ENCODE assay signal across 30 cellular contexts in genomic region chr18:6031004-6031403, GRCh38.
DNase-seq lines count a peak whose midpoint lies in the region; ATAC-seq, FAIRE-seq and TF ChIP-seq lines count a peak whose summit lies in the region.
"Had no signal": no experiment of that assay in that cellular context is flagged by ENCODE, and none has a peak within 500 bp of the region (broad histone marks: within the 10 kb centered on the region; RNA-seq: fewer than 3 reads in every experiment).

No MANE protein-coding gene starts in this region.

- H3K4me1 ChIP-seq in right lobe of liver = peaks cover 0 to 12% (median 0%) of the 10 kb centered on the region in 4 donors
- peaks cover 18% of the 10 kb centered on the region; the same call in 1 of the 2 replicates for H3K4me1 ChIP-seq in HepG2 (ENCODE audit: insufficient read depth, low read length)
- no peaks in the 10 kb centered on the region for H3K4me1 ChIP-seq in fibroblast of lung (ENCODE audit: control insufficient read depth, extremely low read depth, insufficient read depth, low read length)
- H3K4me1 ChIP-seq: BLaER1, Caco-2 had no signal

- CTCF ChIA-PET in HepG2 (lab: Yijun Ruan, JAX; ENCODE audit: low intra/inter-chr PET ratio, low total read pairs) = no interaction called here

- TF ChIP-seq CTCF in right lobe of liver (IDR thresholded peaks at IDR 0.05) (no peak), HepG2 (CRISPR knock-in tag; IDR thresholded peaks at IDR 0.05) (no peak), fibroblast of lung (conservative IDR thresholded peaks at IDR 0.05 in 1 of 2, IDR thresholded peaks at IDR 0.05 in 1 of 2; ENCODE audit: low read depth in 1 of 2, low read length in 2 of 2) (no peak), nephron progenitor cell (IDR thresholded peaks at IDR 0.05) (no peak)

- H3K4me3 ChIP-seq in right lobe of liver (no peak overlapping the region), HepG2 (replicated peaks in 1 of 3; ENCODE audit: insufficient read depth in 1 of 3, low read depth in 2 of 3, low read length in 3 of 3) (no peak overlapping the region), fibroblast of lung (replicated peaks in 1 of 4; ENCODE audit: control extremely low read depth in 1 of 4, insufficient read depth in 1 of 4, low read depth in 3 of 4, low read length in 4 of 4) (peak overlapping the region in 1 of 4 experiments; percentile 20)
- H3K4me3 ChIP-seq: BLaER1, PC-9 had no signal

- ATAC-seq in right lobe of liver (peak in 3 of 4 donors; percentile 25 to 56 (median 42)), HepG2 (no peak), HG02884 (IDR thresholded peaks at IDR 0.05; ENCODE audit: unreplicated experiment) (no peak), HG03378 (IDR thresholded peaks at IDR 0.05; ENCODE audit: unreplicated experiment) (no peak), HG02678 (IDR thresholded peaks at IDR 0.05; ENCODE audit: unreplicated experiment) (no peak), GM18868 (IDR thresholded peaks at IDR 0.05; ENCODE audit: unreplicated experiment) (no peak)
- ATAC-seq: HCT116 had no signal

- H3K27ac ChIP-seq in right lobe of liver (peak overlapping the region in 1 of 3 donors; percentile 80), HepG2 (ENCODE audit: extremely low read length, insufficient read depth, low read length) (no peak overlapping the region), fibroblast of lung (ENCODE audit: insufficient read depth, low read length) (no peak overlapping the region)
- H3K27ac ChIP-seq: 22Rv1, BLaER1, PC-9 had no signal

- H3K27me3 Mint-ChIP-seq in nephron progenitor cell (ENCODE audit: low read depth, poor library complexity) = peaks cover 3% of the 10 kb centered on the region
- H3K27me3 Mint-ChIP-seq: CD4-positive, alpha-beta memory T cell had no signal

- H3K4me3 Mint-ChIP-seq in nephron progenitor cell = no peak overlapping the region
- H3K4me3 Mint-ChIP-seq: CD4-positive, alpha-beta memory T cell had no signal

- TF ChIP-seq EP300 in HepG2 (IDR thresholded peaks at IDR 0.05; ENCODE audit: low read depth in 2 of 2, low read length in 2 of 2) (no peak), HepG2 (CRISPR knock-in tag; IDR thresholded peaks at IDR 0.05; ENCODE audit: borderline replicate concordance) (no peak)

- H4K20me1 ChIP-seq in HepG2 (ENCODE audit: insufficient read depth, low read length) (no peaks in the 10 kb centered on the region), fibroblast of lung (ENCODE audit: control insufficient read depth, extremely low read depth, insufficient read depth, low read length) (no peaks in the 10 kb centered on the region)
- H4K20me1 ChIP-seq: BLaER1 had no signal

- H3K27ac Mint-ChIP-seq in nephron progenitor cell = peak overlapping the region; percentile 22
- H3K27ac Mint-ChIP-seq: CD4-positive, alpha-beta memory T cell had no signal

- H3K36me3 ChIP-seq in right lobe of liver = no peaks in the 10 kb centered on the region
- no peaks in the 10 kb centered on the region for H3K36me3 ChIP-seq in HepG2 (replicated peaks in 1 of 2; ENCODE audit: control insufficient read depth in 1 of 2, insufficient read depth in 2 of 2, low read length in 2 of 2)
- no peaks in the 10 kb centered on the region for H3K36me3 ChIP-seq in fibroblast of lung (ENCODE audit: control insufficient read depth, insufficient read depth, low read length)
- H3K36me3 ChIP-seq: BLaER1 had no signal

- in situ Hi-C loops in HepG2 (cut with HindIII; ENCODE audit: extremely low pct_ligation_motif_present, low pct_unique_long_range_greater_than_20kb) = no loop called here

- peaks cover 20% of the 10 kb centered on the region for H3K9me3 Mint-ChIP-seq in nephron progenitor cell

- intact Hi-C loops in right lobe of liver (cut with DNase I) (no loop called here), HepG2 (cut with micrococcal nuclease; ENCODE audit: unreplicated experiment) (no loop called here)

- no TSS peak for BruUV-seq in HepG2 (replicated peaks; lab: Mats Ljungman, UMichigan)

- POLR2A ChIA-PET in HepG2 (lab: Yijun Ruan, JAX) = no interaction called here

- H3K27me3 ChIP-seq in right lobe of liver (no peaks in the 10 kb centered on the region), HepG2 (ENCODE audit: control insufficient read depth in 1 of 2, insufficient read depth in 2 of 2, low read length in 2 of 2) (no peaks in the 10 kb centered on the region), fibroblast of lung (ENCODE audit: control insufficient read depth, insufficient read depth, low read length) (no peaks in the 10 kb centered on the region)
- H3K27me3 ChIP-seq: BLaER1 had no signal

- H3K9ac ChIP-seq in HepG2 (ENCODE audit: insufficient read depth, low read depth, low read length) = no peak overlapping the region
- H3K9ac ChIP-seq in fibroblast of lung (ENCODE audit: insufficient read depth, low read length) = no peak overlapping the region
- H3K9ac ChIP-seq: BLaER1 had no signal

- no peak for FAIRE-seq in HepG2 (lab: Jason Lieb, UNC)
- FAIRE-seq: GM12891, GM18507, H1 had no signal

- TF ChIP-seq POLR2A in right lobe of liver (IDR thresholded peaks at IDR 0.05) (no peak), HepG2 (IDR thresholded peaks at IDR 0.05; ENCODE audit: insufficient read depth in 1 of 2, low read depth in 2 of 2, low read length in 2 of 2) (no peak)

- H3K9me3 ChIP-seq in right lobe of liver (no peaks in the 10 kb centered on the region), HepG2 (ENCODE audit: low read length) (peaks cover 4% of the 10 kb centered on the region), fibroblast of lung (ENCODE audit: control insufficient read depth, insufficient read depth, low read depth, low read length) (no peaks in the 10 kb centered on the region)
- H3K9me3 ChIP-seq: Caco-2 had no signal

- H3K79me2 ChIP-seq in HepG2 (ENCODE audit: insufficient read depth, low read length) = no peaks in the 10 kb centered on the region
- H3K79me2 ChIP-seq in fibroblast of lung (ENCODE audit: control insufficient read depth, insufficient read depth, low read length) = no peaks in the 10 kb centered on the region

- H3K4me2 ChIP-seq in HepG2 (ENCODE audit: low read depth, low read length) = no peak overlapping the region
- peak overlapping the region; percentile 32 for H3K4me2 ChIP-seq in fibroblast of lung (ENCODE audit: extremely low read depth, insufficient read depth, low read length)
- H3K4me2 ChIP-seq: BLaER1, PC-9 had no signal

- DNase-seq in right lobe of liver (no peak), HepG2 (ENCODE audit: low spot score) (no peak), fibroblast of lung (ENCODE audit: low read depth in 2 of 2) (peak in 1 of 2 donors; percentile 15), nephron progenitor cell (no peak)
- DNase-seq: ACHN; Caco-2; CD4-positive, alpha-beta memory T cell; DMS 273 treated with DMSO at 0.1 percent for 48 hours; DMS79 treated with DMSO at 0.1 percent for 48 hours; KBM-7; NCI-H1092; NCI-H1436; NCI-H187 treated with DMSO at 0.1 percent for 48 hours; NCI-H2107; NCI-H2227 treated with DMSO at 0.1 percent for 48 hours; NCI-H510A treated with DMSO at 0.1 percent for 48 hours; NCI-H748 treated with DMSO at 0.1 percent for 48 hours; PC-9; RPMI8226; SHP77 had no signal

- WGBS in right lobe of liver (ENCODE audit: insufficient coverage, low coverage, low lambda C conversion rate, missing lambda C conversion rate) = 24% methylated on average over 2 of the region's 2 CpGs
- 81% methylated on average over 2 of the region's 2 CpGs for WGBS in HepG2 (ENCODE audit: low lambda C conversion rate)

- H2AFZ ChIP-seq in HepG2 (ENCODE audit: low read length) (no peak overlapping the region), fibroblast of lung (ENCODE audit: low read length) (peak overlapping the region; percentile 23)
- H2AFZ ChIP-seq: PC-9 had no signal

- peaks cover under 1% of the 10 kb centered on the region for H3K36me3 Mint-ChIP-seq in nephron progenitor cell (ENCODE audit: low read depth)
- H3K36me3 Mint-ChIP-seq: CD4-positive, alpha-beta memory T cell had no signal

- no peak for TF ChIP-seq RAD21 in HepG2 (CRISPR knock-in tag; IDR thresholded peaks at IDR 0.05)

- H3K4me1 Mint-ChIP-seq in nephron progenitor cell = peaks cover 15% of the 10 kb centered on the region
- H3K4me1 Mint-ChIP-seq: CD4-positive, alpha-beta memory T cell had no signal

TF ChIP-seq in HepG2, 621 proteins besides CTCF, POLR2A, EP300 and RAD21 (continues in another document):
- no peak for TF ChIP-seq ZNF350 (CRISPR knock-in tag; IDR thresholded peaks at IDR 0.05; ENCODE audit: borderline replicate concordance, low read depth)
- TF ChIP-seq NAIF1 (CRISPR knock-in tag; IDR thresholded peaks at IDR 0.05; ENCODE audit: borderline replicate concordance) = no peak
- TF ChIP-seq ZNF780A (CRISPR knock-in tag; IDR thresholded peaks at IDR 0.05) = no peak
- no peak for TF ChIP-seq PRPF4 (IDR thresholded peaks at IDR 0.05; ENCODE audit: low read depth, low read length, poor library complexity, severe bottlenecking)
- no peak for TF ChIP-seq ZNF512 (CRISPR knock-in tag; IDR thresholded peaks at IDR 0.05)
- no peak for TF ChIP-seq KDM5A (IDR thresholded peaks at IDR 0.05; ENCODE audit: borderline replicate concordance, low read length)
- TF ChIP-seq CCAR2 (optimal IDR thresholded peaks at IDR 0.05; ENCODE audit: low read depth, low read length) = no peak
- no peak for TF ChIP-seq FOXJ3 (CRISPR knock-in tag; IDR thresholded peaks at IDR 0.05; ENCODE audit: borderline replicate concordance)
- TF ChIP-seq ARNTL (CRISPR knock-in tag; IDR thresholded peaks at IDR 0.05) = no peak

Comparison
In these comparisons a context has a peak if more than half of its experiments do, and no peak if none do; other contexts are left out.
1. ATAC-seq: peak in right lobe of liver (3 of 4); none in HepG2 (single experiment), HG02884 (single experiment), HG03378 (single experiment), HG02678 (single experiment) and GM18868 (single experiment).